30 cellular contexts compared by ENCODE assay signal in the genomic region with DNA sequence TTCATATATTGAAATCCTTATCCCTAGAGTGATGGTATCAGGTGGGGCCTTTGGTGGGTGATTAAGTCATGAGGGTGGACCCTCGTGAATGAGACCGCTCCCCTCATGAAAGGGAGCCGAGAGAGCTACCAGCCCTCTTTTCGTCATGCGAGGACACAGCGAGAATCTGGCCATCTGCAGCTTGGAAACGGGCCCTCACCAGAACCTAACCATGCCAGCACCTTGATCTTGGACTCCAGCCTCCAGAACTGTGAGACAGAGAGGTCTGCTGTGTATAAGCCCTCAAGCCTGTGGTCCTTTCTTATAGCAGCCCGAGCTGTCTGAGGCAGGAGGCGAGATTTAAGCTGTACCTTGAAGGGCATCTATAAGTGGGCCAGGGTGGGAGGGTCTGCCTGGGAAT.
"Had no signal": no experiment of that assay in that cellular context is flagged by ENCODE, and none has a peak within 500 bp of the region (broad histone marks: within the 10 kb centered on the region; RNA-seq: fewer than 3 reads in every experiment).

No MANE protein-coding gene starts in this region.

- H3K4me3 ChIP-seq: adrenal gland, cardiac muscle cell had no signal

- ATAC-seq: activated CD8-positive, alpha-beta T cell treated with anti-CD3 and anti-CD28 coated beads for 36 hours; activated naive CD4-positive, alpha-beta T cell treated with anti-CD3 and anti-CD28 coated beads, Interleukin-2, amount 50 U/mL, for 72 hours; activated T-cell treated with anti-CD3 and anti-CD28 coated beads, Interleukin-2, amount 50 U/mL, for 4 hours; activated T-cell treated with anti-CD3 and anti-CD28 coated beads, Interleukin-2, amount 50 U/mL, for 72 hours; activated T-helper 17 cell treated with anti-CD3 and anti-CD28 coated beads, Interleukin-2, amount 50 U/mL, for 72 hours had no signal

- H3K27me3 ChIP-seq: cardiac muscle cell had no signal

- DNase-seq: activated B cell treated with CpG ODN at 0.5 μM for 24 hours; activated CD4-positive, alpha-beta memory T cell treated with anti-CD3 and anti-CD28 coated beads for 36 hours; activated CD4-positive, alpha-beta T cell treated with anti-CD3 and anti-CD28 coated beads for 4 hours; activated CD4-positive, alpha-beta T cell treated with anti-CD3 and anti-CD28 coated beads, Interleukin-2, amount 10 ng/mL, durations not matched to agents 24 days and 14 days; activated CD4-positive, alpha-beta T cell treated with anti-CD3 and anti-CD28 coated beads, Interleukin-2, amount 50 U/mL, for 1 hour; activated CD4-positive, alpha-beta T cell treated with anti-CD3 and anti-CD28 coated beads, Interleukin-2, amount 50 U/mL, for 4 hours; activated CD4-positive, CD25-positive, alpha-beta regulatory T cell treated with anti-CD3 and anti-CD28 coated beads, Interleukin-2, amount 50 U/mL, for 72 hours; activated CD8-positive, alpha-beta memory T cell treated with anti-CD3 and anti-CD28 coated beads, Interleukin-2, amount 50 U/mL, for 4 hours; activated CD8-positive, alpha-beta T cell treated with anti-CD3 and anti-CD28 coated beads for 36 hours; activated effector memory CD4-positive, alpha-beta T cell treated with anti-CD3 and anti-CD28 coated beads, Interleukin-2, amount 50 U/mL, for 16 hours; activated gamma-delta T cell treated with Interleukin-2 at 50 U/mL for 16 hours; activated naive CD4-positive, alpha-beta T cell; activated naive CD4-positive, alpha-beta T cell treated with anti-CD3 and anti-CD28 coated beads for 36 hours; activated naive CD4-positive, alpha-beta T cell treated with anti-CD3 and anti-CD28 coated beads, Interleukin-2, amount 50 U/mL, for 16 hours; activated naive CD8-positive, alpha-beta T cell treated with anti-CD3 and anti-CD28 coated beads for 36 hours; activated T-cell treated with anti-CD3 and anti-CD28 coated beads for 4 hours; activated T-cell treated with anti-CD3 and anti-CD28 coated beads, Interleukin-2, amount 50 U/mL, for 1 hour; activated T-cell treated with anti-CD3 and anti-CD28 coated beads, Interleukin-2, amount 50 U/mL, for 4 hours; activated T-cell treated with anti-CD3 and anti-CD28 coated beads, Interleukin-2, amount 50 U/mL, for 72 hours; adrenal gland; amniotic stem cell; aorta; caudate nucleus; T-helper 1 cell; T-helper 2 cell; T-helper 9 cell had no signal

- H3K4me1 ChIP-seq: adrenal gland had no signal

- H3K27ac ChIP-seq: adrenal gland, cardiac muscle cell, VCaP had no signal

- H3K36me3 ChIP-seq: adrenal gland, cardiac muscle cell had no signal

- H3K9me3 ChIP-seq: adrenal gland had no signal
